1 cellular context compared by ENCODE assay signal in the genomic region with DNA sequence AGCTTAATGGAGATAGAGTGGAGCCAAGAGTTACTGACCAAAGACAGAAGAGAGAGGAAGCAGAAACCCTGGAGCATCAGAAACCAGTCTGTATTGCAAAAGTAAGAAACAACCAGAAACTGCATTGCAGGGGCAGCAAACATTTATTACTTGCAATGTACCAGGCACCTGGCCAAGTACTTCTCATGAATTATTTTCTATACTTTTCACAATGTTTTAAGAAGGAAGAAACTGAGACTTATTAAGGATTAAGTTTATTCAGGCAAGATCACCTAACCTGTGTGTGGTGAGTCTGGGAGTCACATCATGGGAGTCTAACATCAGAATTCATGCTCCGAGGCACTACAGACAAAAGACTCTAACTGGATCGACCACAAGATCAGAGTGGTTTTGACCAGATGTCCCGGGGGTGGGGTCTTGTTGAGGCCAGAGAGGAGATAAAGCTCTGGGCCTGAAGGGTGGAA.
TF ChIP-seq lines count a peak whose summit lies in the region.

No MANE protein-coding gene starts in this region.

TF ChIP-seq in H1, 55 proteins besides CTCF, POLR2A, EP300 and RAD21:
- TF ChIP-seq KDM1A (IDR thresholded peaks at IDR 0.05; ENCODE audit: borderline replicate concordance, low read length) (no peak), RNF2 (IDR thresholded peaks at IDR 0.05; ENCODE audit: borderline replicate concordance, low read depth, low read length, missing control alignments, poor library complexity, severe bottlenecking) (no peak), BACH1 (IDR thresholded peaks at IDR 0.05; ENCODE audit: low read length) (no peak), CHD1 (IDR thresholded peaks at IDR 0.05; ENCODE audit: low read depth, low read length) (no peak), SIX5 (IDR thresholded peaks at IDR 0.05; ENCODE audit: low read depth, low read length) (no peak), SRF (IDR thresholded peaks at IDR 0.05; ENCODE audit: low read depth, low read length) (no peak), HDAC6 (IDR thresholded peaks at IDR 0.05; ENCODE audit: low read depth, low read length) (no peak), ZNF274 (IDR thresholded peaks at IDR 0.05; ENCODE audit: borderline replicate concordance, extremely low read depth, low read length) (no peak), BCL11A (IDR thresholded peaks at IDR 0.05; ENCODE audit: low read depth in 2 of 2, low read length in 2 of 2) (no peak), RBBP5 (IDR thresholded peaks at IDR 0.05; ENCODE audit: borderline replicate concordance, low read depth, low read length) (no peak), TAF7 (optimal IDR thresholded peaks at IDR 0.05; ENCODE audit: borderline replicate concordance, low read depth, low read length) (no peak)
- TF ChIP-seq, protein P1, sequence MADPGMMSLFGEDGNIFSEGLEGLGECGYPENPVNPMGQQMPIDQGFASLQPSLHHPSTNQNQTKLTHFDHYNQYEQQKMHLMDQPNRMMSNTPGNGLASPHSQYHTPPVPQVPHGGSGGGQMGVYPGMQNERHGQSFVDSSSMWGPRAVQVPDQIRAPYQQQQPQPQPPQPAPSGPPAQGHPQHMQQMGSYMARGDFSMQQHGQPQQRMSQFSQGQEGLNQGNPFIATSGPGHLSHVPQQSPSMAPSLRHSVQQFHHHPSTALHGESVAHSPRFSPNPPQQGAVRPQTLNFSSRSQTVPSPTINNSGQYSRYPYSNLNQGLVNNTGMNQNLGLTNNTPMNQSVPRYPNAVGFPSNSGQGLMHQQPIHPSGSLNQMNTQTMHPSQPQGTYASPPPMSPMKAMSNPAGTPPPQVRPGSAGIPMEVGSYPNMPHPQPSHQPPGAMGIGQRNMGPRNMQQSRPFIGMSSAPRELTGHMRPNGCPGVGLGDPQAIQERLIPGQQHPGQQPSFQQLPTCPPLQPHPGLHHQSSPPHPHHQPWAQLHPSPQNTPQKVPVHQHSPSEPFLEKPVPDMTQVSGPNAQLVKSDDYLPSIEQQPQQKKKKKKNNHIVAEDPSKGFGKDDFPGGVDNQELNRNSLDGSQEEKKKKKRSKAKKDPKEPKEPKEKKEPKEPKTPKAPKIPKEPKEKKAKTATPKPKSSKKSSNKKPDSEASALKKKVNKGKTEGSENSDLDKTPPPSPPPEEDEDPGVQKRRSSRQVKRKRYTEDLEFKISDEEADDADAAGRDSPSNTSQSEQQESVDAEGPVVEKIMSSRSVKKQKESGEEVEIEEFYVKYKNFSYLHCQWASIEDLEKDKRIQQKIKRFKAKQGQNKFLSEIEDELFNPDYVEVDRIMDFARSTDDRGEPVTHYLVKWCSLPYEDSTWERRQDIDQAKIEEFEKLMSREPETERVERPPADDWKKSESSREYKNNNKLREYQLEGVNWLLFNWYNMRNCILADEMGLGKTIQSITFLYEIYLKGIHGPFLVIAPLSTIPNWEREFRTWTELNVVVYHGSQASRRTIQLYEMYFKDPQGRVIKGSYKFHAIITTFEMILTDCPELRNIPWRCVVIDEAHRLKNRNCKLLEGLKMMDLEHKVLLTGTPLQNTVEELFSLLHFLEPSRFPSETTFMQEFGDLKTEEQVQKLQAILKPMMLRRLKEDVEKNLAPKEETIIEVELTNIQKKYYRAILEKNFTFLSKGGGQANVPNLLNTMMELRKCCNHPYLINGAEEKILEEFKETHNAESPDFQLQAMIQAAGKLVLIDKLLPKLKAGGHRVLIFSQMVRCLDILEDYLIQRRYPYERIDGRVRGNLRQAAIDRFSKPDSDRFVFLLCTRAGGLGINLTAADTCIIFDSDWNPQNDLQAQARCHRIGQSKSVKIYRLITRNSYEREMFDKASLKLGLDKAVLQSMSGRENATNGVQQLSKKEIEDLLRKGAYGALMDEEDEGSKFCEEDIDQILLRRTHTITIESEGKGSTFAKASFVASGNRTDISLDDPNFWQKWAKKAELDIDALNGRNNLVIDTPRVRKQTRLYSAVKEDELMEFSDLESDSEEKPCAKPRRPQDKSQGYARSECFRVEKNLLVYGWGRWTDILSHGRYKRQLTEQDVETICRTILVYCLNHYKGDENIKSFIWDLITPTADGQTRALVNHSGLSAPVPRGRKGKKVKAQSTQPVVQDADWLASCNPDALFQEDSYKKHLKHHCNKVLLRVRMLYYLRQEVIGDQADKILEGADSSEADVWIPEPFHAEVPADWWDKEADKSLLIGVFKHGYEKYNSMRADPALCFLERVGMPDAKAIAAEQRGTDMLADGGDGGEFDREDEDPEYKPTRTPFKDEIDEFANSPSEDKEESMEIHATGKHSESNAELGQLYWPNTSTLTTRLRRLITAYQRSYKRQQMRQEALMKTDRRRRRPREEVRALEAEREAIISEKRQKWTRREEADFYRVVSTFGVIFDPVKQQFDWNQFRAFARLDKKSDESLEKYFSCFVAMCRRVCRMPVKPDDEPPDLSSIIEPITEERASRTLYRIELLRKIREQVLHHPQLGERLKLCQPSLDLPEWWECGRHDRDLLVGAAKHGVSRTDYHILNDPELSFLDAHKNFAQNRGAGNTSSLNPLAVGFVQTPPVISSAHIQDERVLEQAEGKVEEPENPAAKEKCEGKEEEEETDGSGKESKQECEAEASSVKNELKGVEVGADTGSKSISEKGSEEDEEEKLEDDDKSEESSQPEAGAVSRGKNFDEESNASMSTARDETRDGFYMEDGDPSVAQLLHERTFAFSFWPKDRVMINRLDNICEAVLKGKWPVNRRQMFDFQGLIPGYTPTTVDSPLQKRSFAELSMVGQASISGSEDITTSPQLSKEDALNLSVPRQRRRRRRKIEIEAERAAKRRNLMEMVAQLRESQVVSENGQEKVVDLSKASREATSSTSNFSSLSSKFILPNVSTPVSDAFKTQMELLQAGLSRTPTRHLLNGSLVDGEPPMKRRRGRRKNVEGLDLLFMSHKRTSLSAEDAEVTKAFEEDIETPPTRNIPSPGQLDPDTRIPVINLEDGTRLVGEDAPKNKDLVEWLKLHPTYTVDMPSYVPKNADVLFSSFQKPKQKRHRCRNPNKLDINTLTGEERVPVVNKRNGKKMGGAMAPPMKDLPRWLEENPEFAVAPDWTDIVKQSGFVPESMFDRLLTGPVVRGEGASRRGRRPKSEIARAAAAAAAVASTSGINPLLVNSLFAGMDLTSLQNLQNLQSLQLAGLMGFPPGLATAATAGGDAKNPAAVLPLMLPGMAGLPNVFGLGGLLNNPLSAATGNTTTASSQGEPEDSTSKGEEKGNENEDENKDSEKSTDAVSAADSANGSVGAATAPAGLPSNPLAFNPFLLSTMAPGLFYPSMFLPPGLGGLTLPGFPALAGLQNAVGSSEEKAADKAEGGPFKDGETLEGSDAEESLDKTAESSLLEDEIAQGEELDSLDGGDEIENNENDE (IDR thresholded peaks at IDR 0.05; ENCODE audit: insufficient replicate concordance, low read length) = no peak
